In the genomic region with DNA sequence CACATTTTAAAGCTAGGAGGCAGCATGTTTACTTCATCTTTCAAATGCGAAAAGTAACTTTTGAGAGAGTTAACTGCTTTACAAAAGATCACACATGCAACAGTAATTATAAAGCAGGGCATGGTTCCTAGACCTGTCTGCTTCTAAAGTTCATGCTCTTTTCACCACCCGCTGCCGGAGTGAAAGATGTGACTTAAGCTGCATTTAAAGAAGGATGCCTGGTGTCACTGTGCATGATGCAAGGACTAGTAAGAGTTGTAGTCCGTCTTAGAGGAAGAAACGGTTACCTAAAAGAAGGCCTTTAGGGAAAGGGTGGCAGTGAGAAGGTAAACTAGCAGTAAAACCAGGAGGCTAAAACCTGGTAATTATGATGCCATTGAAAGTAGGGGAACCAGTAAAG, we compare ENCODE assay signal across 24 cellular contexts.
"Had no signal": no experiment of that assay in that cellular context is flagged by ENCODE, and none has a peak within 500 bp of the region (broad histone marks: within the 10 kb centered on the region; RNA-seq: fewer than 3 reads in every experiment).

No MANE protein-coding gene starts in this region.

- DNase-seq: Karpas-422, KG1, MG63, NCI-H1092, NCI-H1105 treated with DMSO at 0.1 percent for 48 hours, NCI-H1417 treated with DMSO at 0.1 percent for 48 hours, NCI-H146, NCI-H1694 treated with DMSO at 0.1 percent for 48 hours, NCI-H1930, NCI-H2081 treated with DMSO at 0.1 percent for 48 hours, NCI-H2171, NCI-H226, NCI-H446 treated with DMSO at 0.1 percent for 48 hours, NCI-H524, NCI-H526 treated with DMSO at 0.1 percent for 48 hours, NCI-H748 treated with DMSO at 0.1 percent for 48 hours, PC-3, SHP77, SK-N-SH, SW 1271, T-cell had no signal

- ATAC-seq: Panc1, PC-3, T-cell had no signal

- H3K4me2 ChIP-seq: SK-N-SH had no signal

- H3K27ac Mint-ChIP-seq: T-cell; T-helper 1 cell treated with Interleukin-12 subunit alpha and Interleukin-12 subunit beta and Interleukin-4 antibody, amounts not matched to agents 30 μg/mL and 1 μg/mL, for 36 hours had no signal

- H3K27me3 Mint-ChIP-seq: T-cell had no signal

- H3K4me3 Mint-ChIP-seq: T-cell; T-helper 1 cell treated with Interleukin-12 subunit alpha and Interleukin-12 subunit beta and Interleukin-4 antibody, amounts not matched to agents 30 μg/mL and 1 μg/mL, for 36 hours had no signal

- H3K9me3 ChIP-seq: MG63, SK-N-SH had no signal

- H3K27me3 ChIP-seq: MG63 had no signal

- H3K4me3 ChIP-seq: MG63 had no signal

- H3K9ac ChIP-seq: SK-N-SH had no signal

- H3K27ac ChIP-seq: RWPE1 had no signal

- H3K9me3 Mint-ChIP-seq: T-helper 1 cell treated with Interleukin-12 subunit alpha and Interleukin-12 subunit beta and Interleukin-4 antibody, amounts not matched to agents 30 μg/mL and 1 μg/mL, for 36 hours had no signal

- H3K36me3 Mint-ChIP-seq: T-cell had no signal

- H3K4me1 Mint-ChIP-seq: T-cell had no signal

- H3K36me3 ChIP-seq: MG63 had no signal
